ENCODE assay signal across 1 cellular context in genomic region chr20:388034-388994, GRCh38.
TF ChIP-seq lines count a peak whose summit lies in the region.

No MANE protein-coding gene starts in this region.

TF ChIP-seq in HepG2, 621 proteins besides CTCF, POLR2A, EP300 and RAD21 (continued from another document and continues in another):
- TF ChIP-seq, protein P1, sequence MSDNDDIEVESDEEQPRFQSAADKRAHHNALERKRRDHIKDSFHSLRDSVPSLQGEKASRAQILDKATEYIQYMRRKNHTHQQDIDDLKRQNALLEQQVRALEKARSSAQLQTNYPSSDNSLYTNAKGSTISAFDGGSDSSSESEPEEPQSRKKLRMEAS (IDR thresholded peaks at IDR 0.05): peak; percentile 15; the same call in 1 of the 2 replicates
- TF ChIP-seq CHD2 (IDR thresholded peaks at IDR 0.05; ENCODE audit: low read depth, low read length) (no peak), HOXA5 (CRISPR knock-in tag; IDR thresholded peaks at IDR 0.05) (no peak), ZNF460 (CRISPR knock-in tag; IDR thresholded peaks at IDR 0.05; ENCODE audit: borderline replicate concordance) (no peak), MED8 (CRISPR knock-in tag; IDR thresholded peaks at IDR 0.05; ENCODE audit: insufficient replicate concordance) (peak; percentile 26), KAT8 (CRISPR knock-in tag; IDR thresholded peaks at IDR 0.05) (no peak), NFE2 (CRISPR knock-in tag; IDR thresholded peaks at IDR 0.05) (no peak), AHR (CRISPR knock-in tag; IDR thresholded peaks at IDR 0.05) (no peak), ZNF598 (CRISPR knock-in tag; IDR thresholded peaks at IDR 0.05; ENCODE audit: borderline replicate concordance) (0 out of 2 replicates have a peak, but pooled peaks have one; percentile 5), RBFOX2 (IDR thresholded peaks at IDR 0.05; ENCODE audit: low read depth, low read length) (peak; percentile 65; the same call in 1 of the 2 replicates), CSRNP1 (CRISPR knock-in tag; IDR thresholded peaks at IDR 0.05) (0 out of 2 replicates have a peak, but pooled peaks have one; percentile 35), ZNF703 (CRISPR knock-in tag; IDR thresholded peaks at IDR 0.05; ENCODE audit: borderline replicate concordance) (no peak), CBX5 (CRISPR knock-in tag; IDR thresholded peaks at IDR 0.05; ENCODE audit: borderline replicate concordance) (0 out of 2 replicates have a peak, but pooled peaks have one; percentile 22), KLF6 (CRISPR knock-in tag; IDR thresholded peaks at IDR 0.05) (no peak), ZBTB3 (CRISPR knock-in tag; IDR thresholded peaks at IDR 0.05; ENCODE audit: borderline replicate concordance, low read depth) (no peak), SSRP1 (CRISPR knock-in tag; IDR thresholded peaks at IDR 0.05) (peak; percentile 44), ZMYM3 (CRISPR knock-in tag; IDR thresholded peaks at IDR 0.05) (peak; percentile 74), FOXM1 (CRISPR knock-in tag; IDR thresholded peaks at IDR 0.05) (no peak), ZSCAN29 (CRISPR knock-in tag; conservative IDR thresholded peaks at IDR 0.05) (0 out of 2 replicates have a peak, but pooled peaks have one; percentile 31), SNAPC5 (CRISPR knock-in tag; IDR thresholded peaks at IDR 0.05; ENCODE audit: borderline replicate concordance) (no peak), SIN3B (IDR thresholded peaks at IDR 0.05; ENCODE audit: low read length) (no peak), ZNF577 (CRISPR knock-in tag; IDR thresholded peaks at IDR 0.05; ENCODE audit: borderline replicate concordance, low read depth) (no peak), MYNN (CRISPR knock-in tag; IDR thresholded peaks at IDR 0.05; ENCODE audit: low read depth) (no peak), RCOR2 (CRISPR knock-in tag; IDR thresholded peaks at IDR 0.05) (no peak), ZNF891 (CRISPR knock-in tag; IDR thresholded peaks at IDR 0.05) (peak; percentile 32), SRSF1 (optimal IDR thresholded peaks at IDR 0.05; ENCODE audit: low read depth, low read length) (no peak), DMAP1 (CRISPR knock-in tag; IDR thresholded peaks at IDR 0.05) (no peak), DZIP1 (CRISPR knock-in tag; IDR thresholded peaks at IDR 0.05) (no peak), HDAC2 (CRISPR knock-in tag; IDR thresholded peaks at IDR 0.05) (no peak), ZNF224 (CRISPR knock-in tag; IDR thresholded peaks at IDR 0.05) (0 out of 2 replicates have a peak, but pooled peaks have one; percentile 44), ZEB1 (IDR thresholded peaks at IDR 0.05; ENCODE audit: insufficient replicate concordance, low read depth) (no peak), SOX5 (CRISPR knock-in tag; IDR thresholded peaks at IDR 0.05; ENCODE audit: borderline replicate concordance) (no peak), NFYB (CRISPR knock-in tag; IDR thresholded peaks at IDR 0.05) (no peak), RBM22 (optimal IDR thresholded peaks at IDR 0.05; ENCODE audit: low read length) (peak; percentile 10), NR2C2 (CRISPR knock-in tag; IDR thresholded peaks at IDR 0.05; ENCODE audit: borderline replicate concordance) (no peak), TARDBP (CRISPR knock-in tag; IDR thresholded peaks at IDR 0.05) (no peak)
- TF ChIP-seq, protein P2, sequence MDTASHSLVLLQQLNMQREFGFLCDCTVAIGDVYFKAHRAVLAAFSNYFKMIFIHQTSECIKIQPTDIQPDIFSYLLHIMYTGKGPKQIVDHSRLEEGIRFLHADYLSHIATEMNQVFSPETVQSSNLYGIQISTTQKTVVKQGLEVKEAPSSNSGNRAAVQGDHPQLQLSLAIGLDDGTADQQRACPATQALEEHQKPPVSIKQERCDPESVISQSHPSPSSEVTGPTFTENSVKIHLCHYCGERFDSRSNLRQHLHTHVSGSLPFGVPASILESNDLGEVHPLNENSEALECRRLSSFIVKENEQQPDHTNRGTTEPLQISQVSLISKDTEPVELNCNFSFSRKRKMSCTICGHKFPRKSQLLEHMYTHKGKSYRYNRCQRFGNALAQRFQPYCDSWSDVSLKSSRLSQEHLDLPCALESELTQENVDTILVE (CRISPR knock-in tag; IDR thresholded peaks at IDR 0.05): no peak
- TF ChIP-seq, protein P3, sequence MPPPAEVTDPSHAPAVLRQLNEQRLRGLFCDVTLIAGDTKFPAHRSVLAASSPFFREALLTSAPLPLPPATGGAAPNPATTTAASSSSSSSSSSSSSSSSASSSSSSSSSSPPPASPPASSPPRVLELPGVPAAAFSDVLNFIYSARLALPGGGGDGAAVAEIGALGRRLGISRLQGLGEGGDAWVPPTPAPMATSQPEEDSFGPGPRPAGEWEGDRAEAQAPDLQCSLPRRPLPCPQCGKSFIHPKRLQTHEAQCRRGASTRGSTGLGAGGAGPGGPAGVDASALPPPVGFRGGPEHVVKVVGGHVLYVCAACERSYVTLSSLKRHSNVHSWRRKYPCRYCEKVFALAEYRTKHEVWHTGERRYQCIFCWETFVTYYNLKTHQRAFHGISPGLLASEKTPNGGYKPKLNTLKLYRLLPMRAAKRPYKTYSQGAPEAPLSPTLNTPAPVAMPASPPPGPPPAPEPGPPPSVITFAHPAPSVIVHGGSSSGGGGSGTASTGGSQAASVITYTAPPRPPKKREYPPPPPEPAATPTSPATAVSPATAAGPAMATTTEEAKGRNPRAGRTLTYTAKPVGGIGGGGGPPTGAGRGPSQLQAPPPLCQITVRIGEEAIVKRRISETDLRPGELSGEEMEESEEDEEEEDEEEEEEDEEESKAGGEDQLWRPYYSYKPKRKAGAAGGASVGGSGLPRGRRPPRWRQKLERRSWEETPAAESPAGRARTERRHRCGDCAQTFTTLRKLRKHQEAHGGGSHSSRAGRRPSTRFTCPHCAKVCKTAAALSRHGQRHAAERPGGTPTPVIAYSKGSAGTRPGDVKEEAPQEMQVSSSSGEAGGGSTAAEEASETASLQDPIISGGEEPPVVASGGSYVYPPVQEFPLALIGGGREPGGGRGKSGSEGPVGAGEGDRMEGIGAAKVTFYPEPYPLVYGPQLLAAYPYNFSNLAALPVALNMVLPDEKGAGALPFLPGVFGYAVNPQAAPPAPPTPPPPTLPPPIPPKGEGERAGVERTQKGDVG (CRISPR knock-in tag; IDR thresholded peaks at IDR 0.05; ENCODE audit: borderline replicate concordance): peak; percentile 84
- TF ChIP-seq, protein P4, sequence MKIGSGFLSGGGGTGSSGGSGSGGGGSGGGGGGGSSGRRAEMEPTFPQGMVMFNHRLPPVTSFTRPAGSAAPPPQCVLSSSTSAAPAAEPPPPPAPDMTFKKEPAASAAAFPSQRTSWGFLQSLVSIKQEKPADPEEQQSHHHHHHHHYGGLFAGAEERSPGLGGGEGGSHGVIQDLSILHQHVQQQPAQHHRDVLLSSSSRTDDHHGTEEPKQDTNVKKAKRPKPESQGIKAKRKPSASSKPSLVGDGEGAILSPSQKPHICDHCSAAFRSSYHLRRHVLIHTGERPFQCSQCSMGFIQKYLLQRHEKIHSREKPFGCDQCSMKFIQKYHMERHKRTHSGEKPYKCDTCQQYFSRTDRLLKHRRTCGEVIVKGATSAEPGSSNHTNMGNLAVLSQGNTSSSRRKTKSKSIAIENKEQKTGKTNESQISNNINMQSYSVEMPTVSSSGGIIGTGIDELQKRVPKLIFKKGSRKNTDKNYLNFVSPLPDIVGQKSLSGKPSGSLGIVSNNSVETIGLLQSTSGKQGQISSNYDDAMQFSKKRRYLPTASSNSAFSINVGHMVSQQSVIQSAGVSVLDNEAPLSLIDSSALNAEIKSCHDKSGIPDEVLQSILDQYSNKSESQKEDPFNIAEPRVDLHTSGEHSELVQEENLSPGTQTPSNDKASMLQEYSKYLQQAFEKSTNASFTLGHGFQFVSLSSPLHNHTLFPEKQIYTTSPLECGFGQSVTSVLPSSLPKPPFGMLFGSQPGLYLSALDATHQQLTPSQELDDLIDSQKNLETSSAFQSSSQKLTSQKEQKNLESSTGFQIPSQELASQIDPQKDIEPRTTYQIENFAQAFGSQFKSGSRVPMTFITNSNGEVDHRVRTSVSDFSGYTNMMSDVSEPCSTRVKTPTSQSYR (CRISPR knock-in tag; IDR thresholded peaks at IDR 0.05; ENCODE audit: borderline replicate concordance): no peak
- TF ChIP-seq, protein P5, sequence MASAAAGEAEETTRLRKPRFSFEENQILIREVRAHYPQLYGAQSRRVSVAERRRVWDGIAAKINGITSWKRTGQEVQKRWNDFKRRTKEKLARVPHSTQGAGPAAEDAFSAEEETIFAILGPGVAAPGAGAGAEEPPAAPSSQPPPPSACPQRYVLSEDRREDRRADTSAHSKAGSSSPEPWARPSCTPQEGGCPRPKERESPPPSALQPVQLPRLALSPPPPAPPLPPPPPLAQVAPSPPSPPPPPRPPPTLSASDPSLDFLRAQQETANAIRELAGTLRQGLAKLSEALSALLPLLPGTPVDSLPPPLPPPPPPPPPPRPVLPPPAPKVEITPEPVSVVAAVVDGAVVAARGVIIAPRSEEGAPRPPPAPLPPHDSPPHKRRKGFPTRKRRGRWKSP (CRISPR knock-in tag; IDR thresholded peaks at IDR 0.05): 0 out of 2 replicates have a peak, but pooled peaks have one; percentile 43
- TF ChIP-seq, protein P6, sequence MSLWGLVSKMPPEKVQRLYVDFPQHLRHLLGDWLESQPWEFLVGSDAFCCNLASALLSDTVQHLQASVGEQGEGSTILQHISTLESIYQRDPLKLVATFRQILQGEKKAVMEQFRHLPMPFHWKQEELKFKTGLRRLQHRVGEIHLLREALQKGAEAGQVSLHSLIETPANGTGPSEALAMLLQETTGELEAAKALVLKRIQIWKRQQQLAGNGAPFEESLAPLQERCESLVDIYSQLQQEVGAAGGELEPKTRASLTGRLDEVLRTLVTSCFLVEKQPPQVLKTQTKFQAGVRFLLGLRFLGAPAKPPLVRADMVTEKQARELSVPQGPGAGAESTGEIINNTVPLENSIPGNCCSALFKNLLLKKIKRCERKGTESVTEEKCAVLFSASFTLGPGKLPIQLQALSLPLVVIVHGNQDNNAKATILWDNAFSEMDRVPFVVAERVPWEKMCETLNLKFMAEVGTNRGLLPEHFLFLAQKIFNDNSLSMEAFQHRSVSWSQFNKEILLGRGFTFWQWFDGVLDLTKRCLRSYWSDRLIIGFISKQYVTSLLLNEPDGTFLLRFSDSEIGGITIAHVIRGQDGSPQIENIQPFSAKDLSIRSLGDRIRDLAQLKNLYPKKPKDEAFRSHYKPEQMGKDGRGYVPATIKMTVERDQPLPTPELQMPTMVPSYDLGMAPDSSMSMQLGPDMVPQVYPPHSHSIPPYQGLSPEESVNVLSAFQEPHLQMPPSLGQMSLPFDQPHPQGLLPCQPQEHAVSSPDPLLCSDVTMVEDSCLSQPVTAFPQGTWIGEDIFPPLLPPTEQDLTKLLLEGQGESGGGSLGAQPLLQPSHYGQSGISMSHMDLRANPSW (CRISPR knock-in tag; IDR thresholded peaks at IDR 0.05; ENCODE audit: borderline replicate concordance): no peak
- TF ChIP-seq, protein P7, sequence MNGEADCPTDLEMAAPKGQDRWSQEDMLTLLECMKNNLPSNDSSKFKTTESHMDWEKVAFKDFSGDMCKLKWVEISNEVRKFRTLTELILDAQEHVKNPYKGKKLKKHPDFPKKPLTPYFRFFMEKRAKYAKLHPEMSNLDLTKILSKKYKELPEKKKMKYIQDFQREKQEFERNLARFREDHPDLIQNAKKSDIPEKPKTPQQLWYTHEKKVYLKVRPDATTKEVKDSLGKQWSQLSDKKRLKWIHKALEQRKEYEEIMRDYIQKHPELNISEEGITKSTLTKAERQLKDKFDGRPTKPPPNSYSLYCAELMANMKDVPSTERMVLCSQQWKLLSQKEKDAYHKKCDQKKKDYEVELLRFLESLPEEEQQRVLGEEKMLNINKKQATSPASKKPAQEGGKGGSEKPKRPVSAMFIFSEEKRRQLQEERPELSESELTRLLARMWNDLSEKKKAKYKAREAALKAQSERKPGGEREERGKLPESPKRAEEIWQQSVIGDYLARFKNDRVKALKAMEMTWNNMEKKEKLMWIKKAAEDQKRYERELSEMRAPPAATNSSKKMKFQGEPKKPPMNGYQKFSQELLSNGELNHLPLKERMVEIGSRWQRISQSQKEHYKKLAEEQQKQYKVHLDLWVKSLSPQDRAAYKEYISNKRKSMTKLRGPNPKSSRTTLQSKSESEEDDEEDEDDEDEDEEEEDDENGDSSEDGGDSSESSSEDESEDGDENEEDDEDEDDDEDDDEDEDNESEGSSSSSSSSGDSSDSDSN (CRISPR knock-in tag; IDR thresholded peaks at IDR 0.05): peak; percentile 11; the same call in 1 of the 2 replicates
- TF ChIP-seq, protein P8, sequence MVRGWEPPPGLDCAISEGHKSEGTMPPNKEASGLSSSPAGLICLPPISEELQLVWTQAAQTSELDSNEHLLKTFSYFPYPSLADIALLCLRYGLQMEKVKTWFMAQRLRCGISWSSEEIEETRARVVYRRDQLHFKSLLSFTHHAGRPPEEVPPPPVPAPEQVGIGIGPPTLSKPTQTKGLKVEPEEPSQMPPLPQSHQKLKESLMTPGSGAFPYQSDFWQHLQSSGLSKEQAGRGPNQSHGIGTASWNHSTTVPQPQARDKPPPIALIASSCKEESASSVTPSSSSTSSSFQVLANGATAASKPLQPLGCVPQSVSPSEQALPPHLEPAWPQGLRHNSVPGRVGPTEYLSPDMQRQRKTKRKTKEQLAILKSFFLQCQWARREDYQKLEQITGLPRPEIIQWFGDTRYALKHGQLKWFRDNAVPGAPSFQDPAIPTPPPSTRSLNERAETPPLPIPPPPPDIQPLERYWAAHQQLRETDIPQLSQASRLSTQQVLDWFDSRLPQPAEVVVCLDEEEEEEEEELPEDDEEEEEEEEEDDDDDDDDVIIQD (CRISPR knock-in tag; IDR thresholded peaks at IDR 0.05; ENCODE audit: low read depth): no peak
